ENCODE assay signal across 1 cellular context in genomic region chr1:11787251-11787803, GRCh38.
A peak's percentile ranks its signal among the peaks of the same experiment; 100 is the strongest.
TF ChIP-seq lines count a peak whose summit lies in the region.

No MANE protein-coding gene starts in this region.

TF ChIP-seq in WTC11, 78 proteins besides CTCF, POLR2A, EP300 and RAD21 (continued from another document):
- no peak for TF ChIP-seq AFF4 (CRISPR knock-in tag; IDR thresholded peaks at IDR 0.05; ENCODE audit: borderline replicate concordance)
- TF ChIP-seq ETV6 (CRISPR knock-in tag; IDR thresholded peaks at IDR 0.05): peak; percentile 89
- no peak for TF ChIP-seq OVOL2 (CRISPR knock-in tag; IDR thresholded peaks at IDR 0.05; ENCODE audit: borderline replicate concordance)
- no peak for TF ChIP-seq JUN (CRISPR knock-in tag; IDR thresholded peaks at IDR 0.05)
- TF ChIP-seq, protein P1, sequence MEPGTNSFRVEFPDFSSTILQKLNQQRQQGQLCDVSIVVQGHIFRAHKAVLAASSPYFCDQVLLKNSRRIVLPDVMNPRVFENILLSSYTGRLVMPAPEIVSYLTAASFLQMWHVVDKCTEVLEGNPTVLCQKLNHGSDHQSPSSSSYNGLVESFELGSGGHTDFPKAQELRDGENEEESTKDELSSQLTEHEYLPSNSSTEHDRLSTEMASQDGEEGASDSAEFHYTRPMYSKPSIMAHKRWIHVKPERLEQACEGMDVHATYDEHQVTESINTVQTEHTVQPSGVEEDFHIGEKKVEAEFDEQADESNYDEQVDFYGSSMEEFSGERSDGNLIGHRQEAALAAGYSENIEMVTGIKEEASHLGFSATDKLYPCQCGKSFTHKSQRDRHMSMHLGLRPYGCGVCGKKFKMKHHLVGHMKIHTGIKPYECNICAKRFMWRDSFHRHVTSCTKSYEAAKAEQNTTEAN (CRISPR knock-in tag; IDR thresholded peaks at IDR 0.05): no peak
- TF ChIP-seq TCF7 (CRISPR knock-in tag; IDR thresholded peaks at IDR 0.05; ENCODE audit: low read depth): no peak
- TF ChIP-seq, protein P2, sequence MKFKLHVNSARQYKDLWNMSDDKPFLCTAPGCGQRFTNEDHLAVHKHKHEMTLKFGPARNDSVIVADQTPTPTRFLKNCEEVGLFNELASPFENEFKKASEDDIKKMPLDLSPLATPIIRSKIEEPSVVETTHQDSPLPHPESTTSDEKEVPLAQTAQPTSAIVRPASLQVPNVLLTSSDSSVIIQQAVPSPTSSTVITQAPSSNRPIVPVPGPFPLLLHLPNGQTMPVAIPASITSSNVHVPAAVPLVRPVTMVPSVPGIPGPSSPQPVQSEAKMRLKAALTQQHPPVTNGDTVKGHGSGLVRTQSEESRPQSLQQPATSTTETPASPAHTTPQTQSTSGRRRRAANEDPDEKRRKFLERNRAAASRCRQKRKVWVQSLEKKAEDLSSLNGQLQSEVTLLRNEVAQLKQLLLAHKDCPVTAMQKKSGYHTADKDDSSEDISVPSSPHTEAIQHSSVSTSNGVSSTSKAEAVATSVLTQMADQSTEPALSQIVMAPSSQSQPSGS (CRISPR knock-in tag; IDR thresholded peaks at IDR 0.05; ENCODE audit: borderline replicate concordance, low read depth): no peak
- TF ChIP-seq, protein P3, sequence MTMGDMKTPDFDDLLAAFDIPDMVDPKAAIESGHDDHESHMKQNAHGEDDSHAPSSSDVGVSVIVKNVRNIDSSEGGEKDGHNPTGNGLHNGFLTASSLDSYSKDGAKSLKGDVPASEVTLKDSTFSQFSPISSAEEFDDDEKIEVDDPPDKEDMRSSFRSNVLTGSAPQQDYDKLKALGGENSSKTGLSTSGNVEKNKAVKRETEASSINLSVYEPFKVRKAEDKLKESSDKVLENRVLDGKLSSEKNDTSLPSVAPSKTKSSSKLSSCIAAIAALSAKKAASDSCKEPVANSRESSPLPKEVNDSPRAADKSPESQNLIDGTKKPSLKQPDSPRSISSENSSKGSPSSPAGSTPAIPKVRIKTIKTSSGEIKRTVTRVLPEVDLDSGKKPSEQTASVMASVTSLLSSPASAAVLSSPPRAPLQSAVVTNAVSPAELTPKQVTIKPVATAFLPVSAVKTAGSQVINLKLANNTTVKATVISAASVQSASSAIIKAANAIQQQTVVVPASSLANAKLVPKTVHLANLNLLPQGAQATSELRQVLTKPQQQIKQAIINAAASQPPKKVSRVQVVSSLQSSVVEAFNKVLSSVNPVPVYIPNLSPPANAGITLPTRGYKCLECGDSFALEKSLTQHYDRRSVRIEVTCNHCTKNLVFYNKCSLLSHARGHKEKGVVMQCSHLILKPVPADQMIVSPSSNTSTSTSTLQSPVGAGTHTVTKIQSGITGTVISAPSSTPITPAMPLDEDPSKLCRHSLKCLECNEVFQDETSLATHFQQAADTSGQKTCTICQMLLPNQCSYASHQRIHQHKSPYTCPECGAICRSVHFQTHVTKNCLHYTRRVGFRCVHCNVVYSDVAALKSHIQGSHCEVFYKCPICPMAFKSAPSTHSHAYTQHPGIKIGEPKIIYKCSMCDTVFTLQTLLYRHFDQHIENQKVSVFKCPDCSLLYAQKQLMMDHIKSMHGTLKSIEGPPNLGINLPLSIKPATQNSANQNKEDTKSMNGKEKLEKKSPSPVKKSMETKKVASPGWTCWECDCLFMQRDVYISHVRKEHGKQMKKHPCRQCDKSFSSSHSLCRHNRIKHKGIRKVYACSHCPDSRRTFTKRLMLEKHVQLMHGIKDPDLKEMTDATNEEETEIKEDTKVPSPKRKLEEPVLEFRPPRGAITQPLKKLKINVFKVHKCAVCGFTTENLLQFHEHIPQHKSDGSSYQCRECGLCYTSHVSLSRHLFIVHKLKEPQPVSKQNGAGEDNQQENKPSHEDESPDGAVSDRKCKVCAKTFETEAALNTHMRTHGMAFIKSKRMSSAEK (CRISPR knock-in tag; IDR thresholded peaks at IDR 0.05; ENCODE audit: borderline replicate concordance): no peak
- no peak for TF ChIP-seq GABPB1 (CRISPR knock-in tag; IDR thresholded peaks at IDR 0.05)
- no peak for TF ChIP-seq CBFB (CRISPR knock-in tag; IDR thresholded peaks at IDR 0.05; ENCODE audit: low read depth)
- no peak for TF ChIP-seq CREB1 (CRISPR knock-in tag; IDR thresholded peaks at IDR 0.05)
- TF ChIP-seq, protein P4, sequence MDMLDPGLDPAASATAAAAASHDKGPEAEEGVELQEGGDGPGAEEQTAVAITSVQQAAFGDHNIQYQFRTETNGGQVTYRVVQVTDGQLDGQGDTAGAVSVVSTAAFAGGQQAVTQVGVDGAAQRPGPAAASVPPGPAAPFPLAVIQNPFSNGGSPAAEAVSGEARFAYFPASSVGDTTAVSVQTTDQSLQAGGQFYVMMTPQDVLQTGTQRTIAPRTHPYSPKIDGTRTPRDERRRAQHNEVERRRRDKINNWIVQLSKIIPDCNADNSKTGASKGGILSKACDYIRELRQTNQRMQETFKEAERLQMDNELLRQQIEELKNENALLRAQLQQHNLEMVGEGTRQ (CRISPR knock-in tag; IDR thresholded peaks at IDR 0.05): no peak
- TF ChIP-seq USF1 (CRISPR knock-in tag; IDR thresholded peaks at IDR 0.05): no peak
- TF ChIP-seq MYBL2 (CRISPR knock-in tag; IDR thresholded peaks at IDR 0.05): 0 out of 2 replicates have a peak, but pooled peaks have one; percentile 17
- TF ChIP-seq NFATC4 (CRISPR knock-in tag; IDR thresholded peaks at IDR 0.05): no peak
- TF ChIP-seq TEAD4 (CRISPR knock-in tag; IDR thresholded peaks at IDR 0.05): no peak
- TF ChIP-seq, protein P5, sequence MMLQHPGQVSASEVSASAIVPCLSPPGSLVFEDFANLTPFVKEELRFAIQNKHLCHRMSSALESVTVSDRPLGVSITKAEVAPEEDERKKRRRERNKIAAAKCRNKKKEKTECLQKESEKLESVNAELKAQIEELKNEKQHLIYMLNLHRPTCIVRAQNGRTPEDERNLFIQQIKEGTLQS (CRISPR knock-in tag; conservative IDR thresholded peaks at IDR 0.05): no peak
- TF ChIP-seq ZNF281 (CRISPR knock-in tag; IDR thresholded peaks at IDR 0.05): peak; percentile 58; the same call in 1 of the 2 replicates
- no peak for TF ChIP-seq PREB (CRISPR knock-in tag; IDR thresholded peaks at IDR 0.05; ENCODE audit: borderline replicate concordance)
- no peak for TF ChIP-seq RELA (CRISPR knock-in tag; IDR thresholded peaks at IDR 0.05; ENCODE audit: borderline replicate concordance)
- TF ChIP-seq, protein P6, sequence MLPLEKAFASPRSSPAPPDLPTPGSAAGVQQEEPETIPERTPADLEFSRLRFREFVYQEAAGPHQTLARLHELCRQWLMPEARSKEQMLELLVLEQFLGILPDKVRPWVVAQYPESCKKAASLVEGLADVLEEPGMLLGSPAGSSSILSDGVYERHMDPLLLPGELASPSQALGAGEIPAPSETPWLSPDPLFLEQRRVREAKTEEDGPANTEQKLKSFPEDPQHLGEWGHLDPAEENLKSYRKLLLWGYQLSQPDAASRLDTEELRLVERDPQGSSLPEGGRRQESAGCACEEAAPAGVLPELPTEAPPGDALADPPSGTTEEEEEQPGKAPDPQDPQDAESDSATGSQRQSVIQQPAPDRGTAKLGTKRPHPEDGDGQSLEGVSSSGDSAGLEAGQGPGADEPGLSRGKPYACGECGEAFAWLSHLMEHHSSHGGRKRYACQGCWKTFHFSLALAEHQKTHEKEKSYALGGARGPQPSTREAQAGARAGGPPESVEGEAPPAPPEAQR (CRISPR knock-in tag; IDR thresholded peaks at IDR 0.05): no peak
TF ChIP-seq in WTC11: peak in this region for 5.
